In genomic region chr10:5442056-5442989, GRCh38 we compare ENCODE assay signal across 8 cellular contexts. TPM values are rescaled to one million over a fixed set of nuclear protein-coding genes. Genes with fewer than 3 reads are reported as not detected.
DNase-seq lines count a peak whose midpoint lies in the region; ATAC-seq, FAIRE-seq and TF ChIP-seq lines count a peak whose summit lies in the region.

No MANE protein-coding gene starts in this region.

- H3K79me2 ChIP-seq in H1 (ENCODE audit: control insufficient read depth in 1 of 2, insufficient read depth in 2 of 2, low read length in 2 of 2) = peaks cover 0 to 17% of the 10 kb centered on the region in 2 experiments; a peak in 2 of 4 replicates

- no peak overlapping the region for H2BK20ac ChIP-seq in H1 (ENCODE audit: low read length)

- no peak overlapping the region for H3K4me3 Mint-ChIP-seq in naive thymus-derived CD8-positive, alpha-beta T cell

- H2AK5ac ChIP-seq in H1 (ENCODE audit: low read depth, low read length) = no peak overlapping the region

- H3K27ac ChIP-seq in H1 (ENCODE audit: low read depth, low read length) = no peak overlapping the region

- FAIRE-seq in H1 (lab: Jason Lieb, UNC) = no peak

- no peak overlapping the region for H2BK120ac ChIP-seq in H1 (replicated peaks; ENCODE audit: low read depth, low read length)

- peak; percentile 54 for DNase-seq in NCI-H2107 treated with DMSO at 0.1 percent for 48 hours (lab: John Stamatoyannopoulos, UW; ENCODE audit: unreplicated experiment)
- DNase-seq in NCI-H2107 (lab: John Stamatoyannopoulos, UW) = no peak
- peak; percentile 34 for DNase-seq in HuH-7 (ENCODE audit: low spot score)
- peak; percentile 2 to 17 for DNase-seq in SHP77 (lab: John Stamatoyannopoulos, UW)
- no peak for DNase-seq in H1 (ENCODE audit: low read depth in 1 of 2, low spot score in 2 of 2)
- DNase-seq in naive thymus-derived CD8-positive, alpha-beta T cell = peak in 7 of 10 donors; percentile 13 to 65 (median 41)
- DNase-seq in NCI-H524 treated with DMSO at 0.1 percent for 48 hours (lab: John Stamatoyannopoulos, UW) = no peak

- no peak overlapping the region for H4K8ac ChIP-seq in H1 (ENCODE audit: extremely low read depth, insufficient read depth, low read length)

- no peak for TF ChIP-seq EP300 in H1 (IDR thresholded peaks at IDR 0.05; ENCODE audit: borderline replicate concordance in 1 of 2, low read depth in 2 of 2, low read length in 2 of 2)

- peak in 1 of 2 donors; percentile 23 for ATAC-seq in naive thymus-derived CD8-positive, alpha-beta T cell
- ATAC-seq in GM21737 (IDR thresholded peaks at IDR 0.05; ENCODE audit: unreplicated experiment) = no peak

- POLR2A ChIA-PET in H1 (lab: Charles Lee; ENCODE audit: partially characterized antibody) = interaction anchor here (1.4 kb wide), 1 partner anchor 29 kb away, joined by 3 read pairs; no protein-coding TSS in a partner anchor
- POLR2A ChIA-PET in naive thymus-derived CD8-positive, alpha-beta T cell (lab: Charles Lee) = interaction anchor here (1.2 kb wide), 1 partner anchor 181 kb away, joined by 4 read pairs; no protein-coding TSS in a partner anchor

- H3K4me1 Mint-ChIP-seq in naive thymus-derived CD8-positive, alpha-beta T cell = peaks cover 6 to 13% (median 12%) of the 10 kb centered on the region in 4 donors

- no peak overlapping the region for H2BK12ac ChIP-seq in H1 (ENCODE audit: low read depth, low read length)

- H2BK5ac ChIP-seq in H1 (ENCODE audit: low read depth, low read length) = no peak overlapping the region

- no peak overlapping the region for H2BK15ac ChIP-seq in H1 (ENCODE audit: low read length)

- H3K23ac ChIP-seq in H1 (ENCODE audit: insufficient read length) = no peak overlapping the region

- CTCF ChIA-PET in H1 (lab: Charles Lee; ENCODE audit: partially characterized antibody) = interaction anchor here (0.7 to 11.1 kb wide), 35 partner anchors 8 to 593 kb away, joined by 3 to 200 read pairs (median 3); partner anchors contain the start of gene CALML5

- no peak overlapping the region for H3K14ac ChIP-seq in H1 (ENCODE audit: insufficient read length)

- no peak overlapping the region for H4K5ac ChIP-seq in H1 (ENCODE audit: insufficient read length, low read depth, low read length)

- TF ChIP-seq POLR2A in H1 (IDR thresholded peaks at IDR 0.05; ENCODE audit: control extremely low read depth in 1 of 2, low read depth in 2 of 2, low read length in 2 of 2) = no peak

- peaks cover 0 to 3% (median under 1%) of the 10 kb centered on the region in 4 experiments; a peak in 4 of 7 replicates for H3K4me1 ChIP-seq in H1 (replicated peaks in 1 of 4; ENCODE audit: control insufficient read depth in 3 of 4, insufficient read depth in 4 of 4, low read length in 3 of 4)

- no peak overlapping the region for H3K4me2 ChIP-seq in H1 (ENCODE audit: insufficient read depth in 1 of 2, low read depth in 2 of 2, low read length in 2 of 2)

- no peaks in the 10 kb centered on the region for H3K79me1 ChIP-seq in H1 (ENCODE audit: low read depth, low read length)

- no peaks in the 10 kb centered on the region for H3K9me3 ChIP-seq in H1 (ENCODE audit: insufficient read depth in 2 of 2, low read depth in 1 of 2, low read length in 1 of 2)

- H2AFZ ChIP-seq in H1 (ENCODE audit: low read length) = no peak overlapping the region

- H3K27ac Mint-ChIP-seq in naive thymus-derived CD8-positive, alpha-beta T cell = peak overlapping the region in 1 of 10 donors; percentile 57

- 79% methylated on average over 9 of the region's 9 CpGs; no CpG with 5 or more reads in 1 of the 2 experiments for WGBS in H1 (ENCODE audit: extremely low coverage in 1 of 2, insufficient coverage in 1 of 2, insufficient read length in 1 of 2, insufficient replicate concordance in 2 of 2, low coverage in 1 of 2, low lambda C conversion rate in 2 of 2, missing lambda C conversion rate in 1 of 2), 2 experiments

- H4K20me1 ChIP-seq in H1 (replicated peaks in 1 of 2; ENCODE audit: control insufficient read depth in 1 of 2, insufficient read depth in 2 of 2, low read length in 2 of 2) = peaks cover 0 to 4% of the 10 kb centered on the region in 2 experiments

- peaks cover 0 to 3% (median 0%) of the 10 kb centered on the region in 4 experiments; a peak in 1 of 8 replicates for H3K36me3 ChIP-seq in H1 (ENCODE audit: control insufficient read depth in 2 of 4, insufficient read depth in 4 of 4, low read length in 3 of 4)

- H3K27me3 ChIP-seq in H1 (replicated peaks in 1 of 4; ENCODE audit: control insufficient read depth in 3 of 4, extremely low read depth in 1 of 4, insufficient read depth in 3 of 4, low read length in 3 of 4) = no peaks in the 10 kb centered on the region

- H3K18ac ChIP-seq in H1 (ENCODE audit: extremely low read depth, low read length) = no peak overlapping the region

- H3K27me3 Mint-ChIP-seq in naive thymus-derived CD8-positive, alpha-beta T cell = peaks cover 0 to 8% (median 0%) of the 10 kb centered on the region in 5 donors

- no peak overlapping the region for H3K4me3 ChIP-seq in H1 (ENCODE audit: extremely low read depth in 1 of 4, insufficient read depth in 2 of 4, low read depth in 3 of 4, low read length in 4 of 4)

- H3K4ac ChIP-seq in H1 (replicated peaks; ENCODE audit: insufficient read length, low read depth, low read length) = no peak overlapping the region

- H4K91ac ChIP-seq in H1 (replicated peaks; ENCODE audit: insufficient read length, low read length) = no peak overlapping the region

- TF ChIP-seq RAD21 in H1 (IDR thresholded peaks at IDR 0.05 in 1 of 2, conservative IDR thresholded peaks at IDR 0.05 in 1 of 2; ENCODE audit: low read depth in 2 of 2, low read length in 2 of 2) = peak; percentile 68 to 74

- TF ChIP-seq CTCF in H1 (IDR thresholded peaks at IDR 0.05; ENCODE audit: control extremely low read depth in 1 of 3, insufficient read depth in 1 of 3, low read depth in 1 of 3, low read length in 3 of 3) = peak in 2 of 3 experiments; percentile 40 to 60; a peak in 2 of 4 replicates

- no peak overlapping the region for H3K9ac ChIP-seq in H1 (replicated peaks in 1 of 4; ENCODE audit: extremely low read depth in 1 of 4, low read depth in 3 of 4, low read length in 3 of 4)

- H3K56ac ChIP-seq in H1 (replicated peaks; ENCODE audit: insufficient read length, low read depth, low read length) = no peak overlapping the region

- peaks cover 2% of the 10 kb centered on the region; the same call in 1 of the 2 replicates for H3K23me2 ChIP-seq in H1 (ENCODE audit: low read depth, low read length)

- no peaks in the 10 kb centered on the region for H3K9me3 Mint-ChIP-seq in naive thymus-derived CD8-positive, alpha-beta T cell

- H3K36me3 Mint-ChIP-seq in naive thymus-derived CD8-positive, alpha-beta T cell = no peaks in the 10 kb centered on the region

TF ChIP-seq in H1, 55 proteins besides CTCF, POLR2A, EP300 and RAD21:
- TF ChIP-seq CEBPB (IDR thresholded peaks at IDR 0.05; ENCODE audit: low read depth, low read length) (peak; percentile 77), NANOG (IDR thresholded peaks at IDR 0.05; ENCODE audit: insufficient read depth, low read depth, low read length, poor library complexity, severe bottlenecking) (no peak)

RNA-seq across cellular contexts. Expression of gene NET1, which starts 30.0 kb away (rescaled TPM):
- 109 and 117 TPM in 2 replicates for total RNA-seq in H1 (2021; fragmentation: NEBNext Ultra II Directional; extraction: Animal tissue kit (Norgen Biotek cat#: 25700))
- polyA plus RNA-seq in H1 (2011; rRNA removed) = 21.5 and 24.3 TPM in 2 replicates
- 40.9 TPM for polyA plus RNA-seq in H1 (2011; cell fraction: cytosol; rRNA removed)
- polyA plus RNA-seq in H1 (2011; cell fraction: nucleus; rRNA removed) = 24.5 TPM
- polyA plus RNA-seq in H1 (2012, experiment 1 of 2) = 30.9 to 52.0 TPM (median 38.6 TPM) in 4 replicates
- 6.0 TPM for polyA plus RNA-seq in H1 (2012, experiment 2 of 2)
- polyA plus RNA-seq in H1 (2013, experiment 1 of 2) = 58.8 TPM
- polyA plus RNA-seq in H1 (2013, experiment 2 of 2) = 58.2 TPM
- 82.4 and 91.8 TPM in 2 replicates for polyA minus RNA-seq in H1 (2011; rRNA and poly(A)+ RNA removed)
- polyA minus RNA-seq in H1 (2011; cell fraction: cytosol; rRNA and poly(A)+ RNA removed) = 82.1 TPM
- polyA minus RNA-seq in H1 (2011; cell fraction: nucleus; rRNA and poly(A)+ RNA removed) = 61.9 TPM
- total RNA-seq in naive thymus-derived CD8-positive, alpha-beta T cell = 10 to 100 TPM; 26.9 to 30.4 TPM
- 10 to 100 TPM; 12.6 to 19.4 (median 13.0) TPM for polyA plus RNA-seq in naive thymus-derived CD8-positive, alpha-beta T cell

RNA-seq across cellular contexts. Expression of gene TUBAL3, which starts 37.7 kb away (rescaled TPM):
- not detected in 2 replicates for total RNA-seq in H1 (2021; fragmentation: NEBNext Ultra II Directional; extraction: Animal tissue kit (Norgen Biotek cat#: 25700))
- 0.05 and 0.17 TPM in 2 replicates for polyA plus RNA-seq in H1 (2011; rRNA removed)
- 0.06 TPM for polyA plus RNA-seq in H1 (2011; cell fraction: cytosol; rRNA removed)
- polyA plus RNA-seq in H1 (2011; cell fraction: nucleus; rRNA removed) = not detected
- 0.20 to 0.24 TPM in 2 of 4 replicates, not detected in the others for polyA plus RNA-seq in H1 (2012, experiment 1 of 2)
- not detected for polyA plus RNA-seq in H1 (2012, experiment 2 of 2)
- polyA plus RNA-seq in H1 (2013, experiment 1 of 2) = 0.14 TPM
- 0.11 TPM for polyA plus RNA-seq in H1 (2013, experiment 2 of 2)
- 0.24 TPM in 1 of 2 replicates, not detected in the other for polyA minus RNA-seq in H1 (2011; rRNA and poly(A)+ RNA removed)
- not detected for polyA minus RNA-seq in H1 (2011; cell fraction: cytosol; rRNA and poly(A)+ RNA removed)
- polyA minus RNA-seq in H1 (2011; cell fraction: nucleus; rRNA and poly(A)+ RNA removed) = not detected
- not detected for total RNA-seq in naive thymus-derived CD8-positive, alpha-beta T cell
- not detected for polyA plus RNA-seq in naive thymus-derived CD8-positive, alpha-beta T cell

RNA-seq across cellular contexts. Expression of gene CALML5, which starts 57.0 kb away (rescaled TPM):
- total RNA-seq in H1 (2021; fragmentation: NEBNext Ultra II Directional; extraction: Animal tissue kit (Norgen Biotek cat#: 25700)) = 0.38 TPM in 1 of 2 replicates, not detected in the other
- polyA plus RNA-seq in H1 (2011; rRNA removed) = 0.09 TPM in 1 of 2 replicates, not detected in the other
- polyA plus RNA-seq in H1 (2011; cell fraction: cytosol; rRNA removed) = not detected
- polyA plus RNA-seq in H1 (2011; cell fraction: nucleus; rRNA removed) = not detected
- not detected in 4 replicates for polyA plus RNA-seq in H1 (2012, experiment 1 of 2)
- not detected for polyA plus RNA-seq in H1 (2012, experiment 2 of 2)
- not detected for polyA plus RNA-seq in H1 (2013, experiment 1 of 2)
- not detected for polyA plus RNA-seq in H1 (2013, experiment 2 of 2)
- polyA minus RNA-seq in H1 (2011; rRNA and poly(A)+ RNA removed) = not detected in 2 replicates
- not detected for polyA minus RNA-seq in H1 (2011; cell fraction: cytosol; rRNA and poly(A)+ RNA removed)
- polyA minus RNA-seq in H1 (2011; cell fraction: nucleus; rRNA and poly(A)+ RNA removed) = not detected
- total RNA-seq in naive thymus-derived CD8-positive, alpha-beta T cell = not detected
- polyA plus RNA-seq in naive thymus-derived CD8-positive, alpha-beta T cell = not detected

Comparison
In these comparisons a context has a peak if more than half of its experiments do, and no peak if none do; other contexts are left out.
1. DNase-seq: peak in NCI-H2107 treated with DMSO at 0.1 percent for 48 hours (single experiment), HuH-7 (single experiment), SHP77 (2 of 2) and naive thymus-derived CD8-positive, alpha-beta T cell (7 of 10); none in NCI-H2107 (single experiment), H1 (0 of 2) and NCI-H524 treated with DMSO at 0.1 percent for 48 hours (single experiment).